ENCODE assay signal across 8 cellular contexts in genomic region chr11:75867778-75868374, GRCh38. TPM values are rescaled to one million over a fixed set of nuclear protein-coding genes. Genes with fewer than 3 reads are reported as not detected.
DNase-seq lines count a peak whose midpoint lies in the region; ATAC-seq and TF ChIP-seq lines count a peak whose summit lies in the region.

No MANE protein-coding gene starts in this region.

- H2BK12ac ChIP-seq in H9 (ENCODE audit: insufficient read length, low read depth, low read length), result no peak overlapping the region

- no peaks in the 10 kb centered on the region for H3K9me2 ChIP-seq in OCI-LY1 (ENCODE audit: low read depth, low read length)

- H3K27me3 Mint-ChIP-seq in Caco-2 (ENCODE audit: insufficient read depth, unreplicated experiment) (no peaks in the 10 kb centered on the region), H9 (ENCODE audit: low read depth) (no peaks in the 10 kb centered on the region)
- H3K27me3 Mint-ChIP-seq in activated T-helper 2 cell treated with anti-CD3 and anti-CD28 coated beads, Interferon-gamma antibody, Interleukin-2, Interleukin-4, amounts not matched to agents 10 μg/mL and 5 μg/mL and 100 μg/mL, durations not matched to agents 14 hours and 24 hours and 36 hours (ENCODE audit: low read depth), result no peaks in the 10 kb centered on the region

- no peaks in the 10 kb centered on the region; the same call in 1 of the 2 replicates for H3F3A ChIP-seq in OCI-LY1 (ENCODE audit: insufficient read depth, low read length)

- H3K9me3 Mint-ChIP-seq in Caco-2 (ENCODE audit: unreplicated experiment) (no peaks in the 10 kb centered on the region), H9 (no peaks in the 10 kb centered on the region)
- H3K9me3 Mint-ChIP-seq in activated T-helper 2 cell treated with anti-CD3 and anti-CD28 coated beads, Interferon-gamma antibody, Interleukin-2, Interleukin-4, amounts not matched to agents 10 μg/mL and 5 μg/mL and 100 μg/mL, durations not matched to agents 14 hours and 24 hours and 36 hours, result no peaks in the 10 kb centered on the region

- H3K36me3 Mint-ChIP-seq in Caco-2 (ENCODE audit: insufficient read depth, unreplicated experiment), result peaks cover 5% of the 10 kb centered on the region
- H3K36me3 Mint-ChIP-seq in H9 (ENCODE audit: insufficient read depth in 1 of 3, low read depth in 3 of 3), result no peaks in the 10 kb centered on the region; a peak in 1 of 7 replicates
- no peaks in the 10 kb centered on the region for H3K36me3 Mint-ChIP-seq in activated T-helper 2 cell treated with anti-CD3 and anti-CD28 coated beads, Interferon-gamma antibody, Interleukin-2, Interleukin-4, amounts not matched to agents 10 μg/mL and 5 μg/mL and 100 μg/mL, durations not matched to agents 14 hours and 24 hours and 36 hours (ENCODE audit: low read depth)

- H3K79me1 ChIP-seq in H9 (ENCODE audit: insufficient read depth, low read depth, low read length, poor library complexity, severe bottlenecking), result no peaks in the 10 kb centered on the region

- H3K18ac ChIP-seq in H9 (ENCODE audit: insufficient read length, low read depth, low read length), result no peak overlapping the region

- no peaks in the 10 kb centered on the region for H4K20me1 ChIP-seq in H9 (ENCODE audit: control insufficient read depth, insufficient read depth, insufficient read length)
- peaks cover 3% of the 10 kb centered on the region for H4K20me1 ChIP-seq in OCI-LY1 (ENCODE audit: insufficient read depth, low read length)

- TF ChIP-seq CTCF in Caco-2 (IDR thresholded peaks at IDR 0.05; ENCODE audit: insufficient read depth in 1 of 2, low read depth in 1 of 2, low read length in 1 of 2, severe bottlenecking in 1 of 2, unreplicated experiment in 1 of 2) (peak; percentile 89 to 90), H9 (conservative IDR thresholded peaks at IDR 0.05) (peak; percentile 83), OCI-LY1 (IDR thresholded peaks at IDR 0.05; ENCODE audit: low read length) (peak; percentile 73), adrenal gland (IDR thresholded peaks at IDR 0.05) (peak; percentile 81 to 90 (median 83))

- no TSS peak for BruUV-seq in Caco-2 (replicated peaks; lab: Mats Ljungman, UMichigan)

- no peak overlapping the region for H4K5ac ChIP-seq in H9 (ENCODE audit: insufficient read length, low read depth, low read length)

- no peaks in the 10 kb centered on the region for H3K79me2 ChIP-seq in H9 (ENCODE audit: insufficient read depth, low read length)
- peaks cover 13% of the 10 kb centered on the region; the same call in 1 of the 2 replicates for H3K79me2 ChIP-seq in OCI-LY1 (ENCODE audit: insufficient read depth, low read length)

- H2BK120ac ChIP-seq in H9 (ENCODE audit: low read depth, low read length, poor library complexity, severe bottlenecking), result no peak overlapping the region

- CTCF ChIA-PET in Caco-2 (lab: Charles Lee), result interaction anchor here (0.6 to 3.4 kb wide), 4 partner anchors 65 to 168 kb away, joined by 3 to 27 read pairs (median 3); no protein-coding TSS in a partner anchor

- no peak overlapping the region for H2BK20ac ChIP-seq in H9 (ENCODE audit: low read depth, low read length, poor library complexity, severe bottlenecking)

- H2AFZ ChIP-seq in H9 (ENCODE audit: low read length) (no peak overlapping the region), OCI-LY1 (ENCODE audit: low read length) (no peak overlapping the region)

- H4K91ac ChIP-seq in H9 (ENCODE audit: insufficient read length, low read depth, low read length), result no peak overlapping the region

- no peaks in the 10 kb centered on the region for H3K9me3 ChIP-seq in Caco-2
- H3K9me3 ChIP-seq in H9 (ENCODE audit: control insufficient read depth, low read depth, low read length), result no peaks in the 10 kb centered on the region
- H3K9me3 ChIP-seq in OCI-LY1 (ENCODE audit: low read length), result no peaks in the 10 kb centered on the region
- H3K9me3 ChIP-seq in adrenal gland (replicated peaks in 1 of 3), result no peaks in the 10 kb centered on the region

- ATAC-seq in left cardiac atrium (peak; percentile 63 to 67), sciatic nerve (peak; percentile 80), GM19463 (IDR thresholded peaks at IDR 0.05; ENCODE audit: unreplicated experiment) (no peak)

- H3K23ac ChIP-seq in H9 (ENCODE audit: insufficient read length, low read depth, low read length), result no peak overlapping the region

- H3T11ph ChIP-seq in H9 (ENCODE audit: low read length), result no peak overlapping the region

- H3K4me1 ChIP-seq in Caco-2 (peaks cover 14% of the 10 kb centered on the region), H9 (ENCODE audit: insufficient read depth, low read length) (no peaks in the 10 kb centered on the region), OCI-LY1 (ENCODE audit: insufficient read depth, low read length, severe bottlenecking) (peaks cover 23% of the 10 kb centered on the region), adrenal gland (replicated peaks in 1 of 2) (peaks cover 7 to 22% of the 10 kb centered on the region in 2 donors)

- H3K27ac ChIP-seq in H9 (ENCODE audit: insufficient read length, low read depth, low read length) (no peak overlapping the region), OCI-LY1 (ENCODE audit: low read depth, low read length, poor library complexity, severe bottlenecking) (no peak overlapping the region), adrenal gland (no peak overlapping the region)

- DNase-seq in Caco-2 (peak in 1 of 2 experiments; percentile 73), H9 (no peak), adrenal gland (peak in 5 of 7 donors; percentile 42 to 67 (median 64)), left cardiac atrium (no peak), sciatic nerve (ENCODE audit: low spot score) (no peak)
- DNase-seq in activated T-helper 2 cell treated with anti-CD3 and anti-CD28 coated beads, Interferon-gamma antibody, Interleukin-2, Interleukin-4, amounts not matched to agents 10 μg/mL and 5 μg/mL and 100 μg/mL, durations not matched to agents 14 hours and 24 hours and 36 hours (ENCODE audit: low spot score), result no peak

- H3K27ac Mint-ChIP-seq in Caco-2 (ENCODE audit: unreplicated experiment), result peak overlapping the region; percentile 30
- no peak overlapping the region for H3K27ac Mint-ChIP-seq in H9
- H3K27ac Mint-ChIP-seq in activated T-helper 2 cell treated with anti-CD3 and anti-CD28 coated beads, Interferon-gamma antibody, Interleukin-2, Interleukin-4, amounts not matched to agents 10 μg/mL and 5 μg/mL and 100 μg/mL, durations not matched to agents 14 hours and 24 hours and 36 hours, result no peak overlapping the region

- H3K4me3 Mint-ChIP-seq in Caco-2 (ENCODE audit: unreplicated experiment) (no peak overlapping the region), H9 (no peak overlapping the region)
- H3K4me3 Mint-ChIP-seq in activated T-helper 2 cell treated with anti-CD3 and anti-CD28 coated beads, Interferon-gamma antibody, Interleukin-2, Interleukin-4, amounts not matched to agents 10 μg/mL and 5 μg/mL and 100 μg/mL, durations not matched to agents 14 hours and 24 hours and 36 hours (ENCODE audit: low read depth), result no peak overlapping the region

- H3K56ac ChIP-seq in H9 (ENCODE audit: insufficient read length, low read depth, low read length), result peak overlapping the region; percentile 57

- H3K14ac ChIP-seq in H9 (ENCODE audit: insufficient read depth, low read length), result no peak overlapping the region

- no peak overlapping the region for H3K9ac ChIP-seq in H9 (ENCODE audit: extremely low read depth, insufficient read length, low read length)
- H3K9ac ChIP-seq in OCI-LY1 (ENCODE audit: low read length), result no peak overlapping the region

- H2AK5ac ChIP-seq in H9 (ENCODE audit: insufficient read length, low read length), result no peak overlapping the region

- H3K27me3 ChIP-seq in Caco-2 (replicated peaks; ENCODE audit: control insufficient read depth, insufficient read depth, low read length), result no peaks in the 10 kb centered on the region
- no peaks in the 10 kb centered on the region for H3K27me3 ChIP-seq in H9 (ENCODE audit: insufficient read depth, low read length)
- no peaks in the 10 kb centered on the region for H3K27me3 ChIP-seq in OCI-LY1 (ENCODE audit: insufficient read depth, low read length)
- H3K27me3 ChIP-seq in adrenal gland, result no peaks in the 10 kb centered on the region

- TF ChIP-seq POLR2A in adrenal gland (IDR thresholded peaks at IDR 0.05), result no peak

- peaks cover 10% of the 10 kb centered on the region for H3K4me1 Mint-ChIP-seq in Caco-2 (ENCODE audit: low read depth, unreplicated experiment)
- 0 out of 4 replicates have a peak, but pooled peaks cover 0 to 2% of the 10 kb centered on the region in 2 experiments for H3K4me1 Mint-ChIP-seq in H9
- H3K4me1 Mint-ChIP-seq in activated T-helper 2 cell treated with anti-CD3 and anti-CD28 coated beads, Interferon-gamma antibody, Interleukin-2, Interleukin-4, amounts not matched to agents 10 μg/mL and 5 μg/mL and 100 μg/mL, durations not matched to agents 14 hours and 24 hours and 36 hours (ENCODE audit: low read depth), result peaks cover 19% of the 10 kb centered on the region

- no peak overlapping the region for H4K8ac ChIP-seq in H9 (replicated peaks; ENCODE audit: insufficient read length, low read depth, low read length)

- H3K4me2 ChIP-seq in H9 (ENCODE audit: insufficient read depth, insufficient read length, low read length) (no peak overlapping the region), OCI-LY1 (ENCODE audit: low read length) (no peak overlapping the region)

- H3K23me2 ChIP-seq in H9 (ENCODE audit: insufficient read length, low read depth, low read length, poor library complexity, severe bottlenecking), result no peaks in the 10 kb centered on the region

- no peak overlapping the region for H2BK15ac ChIP-seq in H9 (ENCODE audit: low read depth, low read length)

- no CpG with 5 or more reads among the region's 6 CpGs for WGBS in H9 (ENCODE audit: extremely low coverage, insufficient read length, low lambda C conversion rate)
- 27 to 33% (median 32%) methylated on average over 6 of the region's 6 CpGs for WGBS in adrenal gland, 4 donors

- H3K4me3 ChIP-seq in Caco-2 (ENCODE audit: low read depth, low read length) (no peak overlapping the region), OCI-LY1 (ENCODE audit: low read depth, low read length, poor library complexity, severe bottlenecking) (no peak overlapping the region), adrenal gland (no peak overlapping the region)

- POLR2A ChIA-PET in Caco-2 (lab: Charles Lee), result no interaction called here

- no peak overlapping the region for H3K4ac ChIP-seq in H9 (ENCODE audit: low read depth, low read length)

- no peak overlapping the region for H2BK5ac ChIP-seq in H9 (ENCODE audit: insufficient read length, low read length)

- H3K36me3 ChIP-seq in Caco-2 (ENCODE audit: control insufficient read depth, insufficient read depth, low read length) (no peaks in the 10 kb centered on the region), OCI-LY1 (ENCODE audit: insufficient read depth, low read length) (peaks cover 19% of the 10 kb centered on the region; the same call in 1 of the 2 replicates), adrenal gland (replicated peaks in 1 of 2) (no peaks in the 10 kb centered on the region)

- intact Hi-C loops in Caco-2 (cut with micrococcal nuclease; ENCODE audit: unreplicated experiment) (loop anchor here (1.0 to 2.0 kb wide), 5 partner anchors 53 to 321 kb away; partner anchors contain the start of genes DGAT2 and UVRAG), adrenal gland (cut with DNase I) (loop anchor here (2.0 to 10.0 kb wide), 4 partner anchors 53 to 146 kb away; partner anchors contain the start of gene UVRAG (in 1 of the 2)), left cardiac atrium (cut with DNase I) (loop anchor here (1.0 to 5.0 kb wide), 4 partner anchors 51 to 321 kb away; partner anchors contain the start of gene UVRAG (in 1 of the 2)), sciatic nerve (cut with DNase I) (loop anchor here (10.0 kb wide), 1 partner anchor 63 kb away; no protein-coding TSS in a partner anchor)
- intact Hi-C loops in activated T-helper 2 cell treated with anti-CD3 and anti-CD28 coated beads, Interferon-gamma antibody, Interleukin-2, Interleukin-4, amounts not matched to agents 10 μg/mL and 5 μg/mL and 100 μg/mL, durations not matched to agents 14 hours and 24 hours and 36 hours (cut with micrococcal nuclease), result loop anchor here (1.0 to 5.0 kb wide), 3 partner anchors 51 to 145 kb away; partner anchors contain the start of gene UVRAG

RNA-seq across cellular contexts. Expression of gene UVRAG, which starts 52.9 kb away (rescaled TPM):
- total RNA-seq in Caco-2 (2022) (30.4 and 31.3 TPM in 2 replicates), H9 (2021) (15.0 and 18.5 TPM in 2 replicates), adrenal gland (10 to 100 TPM; 16.5 to 38.5 (median 31.1) TPM), left cardiac atrium (10 to 100 TPM; 13.9 to 17.7 TPM), sciatic nerve (39.2 TPM)
- polyA plus RNA-seq in adrenal gland, result 10 to 100 TPM; 10.9 to 27.0 (median 12.9) TPM
- 23.3 and 23.5 TPM in 2 replicates for total RNA-seq in activated T-helper 2 cell treated with anti-CD3 and anti-CD28 coated beads, Interferon-gamma antibody, Interleukin-2, Interleukin-4, amounts not matched to agents 10 μg/mL and 5 μg/mL and 100 μg/mL, durations not matched to agents 14 hours and 24 hours and 36 hours

Comparison
In these comparisons a context has a peak if more than half of its experiments do, and no peak if none do; other contexts are left out.
1. DNase-seq: peak in adrenal gland (5 of 7); none in H9 (single experiment), left cardiac atrium (single experiment), sciatic nerve (single experiment) and activated T-helper 2 cell treated with anti-CD3 and anti-CD28 coated beads, Interferon-gamma antibody, Interleukin-2, Interleukin-4, amounts not matched to agents 10 μg/mL and 5 μg/mL and 100 μg/mL, durations not matched to agents 14 hours and 24 hours and 36 hours (single experiment).
2. Peak in every context shown above with its lines, with median percentiles within 50 percentile points of each other: CTCF ChIP-seq.